In genomic region chr13:73421310-73421912, GRCh38 we compare ENCODE assay signal across 12 cellular contexts.
A peak's percentile ranks its signal among the peaks of the same experiment; 100 is the strongest.
DNase-seq lines count a peak whose midpoint lies in the region; ATAC-seq, FAIRE-seq and TF ChIP-seq lines count a peak whose summit lies in the region.
"Had no signal": no experiment of that assay in that cellular context is flagged by ENCODE, and none has a peak within 500 bp of the region (broad histone marks: within the 10 kb centered on the region; RNA-seq: fewer than 3 reads in every experiment).

No MANE protein-coding gene starts in this region.

- H3K4me3 ChIP-seq in fibroblast of mammary gland (ENCODE audit: control insufficient read depth, low read depth, low read length), result no peak overlapping the region
- H3K4me3 ChIP-seq: BLaER1 treated with 17β-estradiol and CSF1 and Interleukin-3, amounts not matched to agents 10 nM and 100 nM; SK-N-MC had no signal

- ATAC-seq in HG03378 (IDR thresholded peaks at IDR 0.05; ENCODE audit: unreplicated experiment) (no peak), omental fat pad (ENCODE audit: low FRiP score) (no peak)

- DNase-seq in activated T-cell treated with anti-CD3 and anti-CD28 coated beads for 48 hours (ENCODE audit: low read depth), result peak; percentile 25
- DNase-seq in activated T-cell treated with anti-CD3 and anti-CD28 coated beads for 4 hours, result no peak
- DNase-seq in RCC 7860 (ENCODE audit: low spot score), result peak; percentile 6
- DNase-seq in fibroblast of mammary gland (ENCODE audit: low read depth), result peak; percentile 71
- DNase-seq in stimulated activated CD4-positive, alpha-beta T cell treated with anti-CD3 and anti-CD28 coated beads, TNF-alpha, amount 100 ng/mL, for 48 hours (ENCODE audit: low read depth in 3 of 3), result peak; percentile 12 to 29 (median 14)
- no peak for DNase-seq in iPS-NIHi7 (ENCODE audit: extremely low spot score)
- DNase-seq in omental fat pad (ENCODE audit: low spot score), result no peak
- DNase-seq: NCI-H345, substantia nigra had no signal

- FAIRE-seq in RCC 7860 (lab: Jason Lieb, UNC), result no peak

- TF ChIP-seq CTCF in fibroblast of mammary gland (conservative IDR thresholded peaks at IDR 0.05; ENCODE audit: control insufficient read depth, insufficient read depth, low read depth, low read length) (no peak), omental fat pad (IDR thresholded peaks at IDR 0.05) (no peak)

Comparison
In these comparisons a context has a peak if more than half of its experiments do, and no peak if none do; other contexts are left out.
1. DNase-seq: peak in activated T-cell treated with anti-CD3 and anti-CD28 coated beads for 48 hours (single experiment), RCC 7860 (single experiment), fibroblast of mammary gland (single experiment) and stimulated activated CD4-positive, alpha-beta T cell treated with anti-CD3 and anti-CD28 coated beads, TNF-alpha, amount 100 ng/mL, for 48 hours (3 of 3); none in activated T-cell treated with anti-CD3 and anti-CD28 coated beads for 4 hours (single experiment), iPS-NIHi7 (single experiment) and omental fat pad (single experiment).